In the genomic region with DNA sequence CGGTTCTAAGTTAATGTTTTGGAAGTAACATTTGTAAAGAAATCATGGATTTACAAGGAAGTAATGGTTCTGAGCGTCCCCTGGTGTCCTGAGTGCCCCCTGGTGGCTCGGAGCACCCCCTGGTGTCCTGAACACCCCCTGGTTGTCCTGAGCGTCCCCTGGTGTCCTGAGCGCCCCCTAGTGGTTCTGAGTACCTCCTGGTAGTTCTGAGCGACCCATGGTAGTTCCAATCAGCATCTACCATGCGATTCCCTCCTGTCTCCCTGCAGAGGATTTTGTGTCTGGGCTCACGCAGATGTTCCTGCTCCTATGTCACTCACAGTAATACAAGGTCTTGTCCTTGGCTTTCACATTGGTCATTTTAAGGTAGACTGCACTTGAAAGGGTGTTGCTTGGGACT, we compare ENCODE assay signal across 2 cellular contexts.
TF ChIP-seq lines count a peak whose summit lies in the region.

No MANE protein-coding gene starts in this region.

TF ChIP-seq in HEK293, 187 proteins besides CTCF, POLR2A, EP300 and RAD21 (continued from another document and continues in another):
- TF ChIP-seq, protein P1, sequence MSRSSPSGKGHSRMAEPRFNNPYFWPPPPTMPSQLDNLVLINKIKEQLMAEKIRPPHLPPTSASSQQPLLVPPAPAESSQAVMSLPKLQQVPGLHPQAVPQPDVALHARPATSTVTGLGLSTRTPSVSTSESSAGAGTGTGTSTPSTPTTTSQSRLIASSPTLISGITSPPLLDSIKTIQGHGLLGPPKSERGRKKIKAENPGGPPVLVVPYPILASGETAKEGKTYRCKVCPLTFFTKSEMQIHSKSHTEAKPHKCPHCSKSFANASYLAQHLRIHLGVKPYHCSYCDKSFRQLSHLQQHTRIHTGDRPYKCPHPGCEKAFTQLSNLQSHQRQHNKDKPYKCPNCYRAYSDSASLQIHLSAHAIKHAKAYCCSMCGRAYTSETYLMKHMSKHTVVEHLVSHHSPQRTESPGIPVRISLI (tag by site-specific recombination; IDR thresholded peaks at IDR 0.05), result no peak
- TF ChIP-seq ZNF175 (tag by site-specific recombination; IDR thresholded peaks at IDR 0.05) (no peak), ZNF530 (tag by site-specific recombination; IDR thresholded peaks at IDR 0.05; ENCODE audit: low read depth) (no peak), ZNF610 (tag by site-specific recombination; IDR thresholded peaks at IDR 0.05; ENCODE audit: borderline replicate concordance) (0 out of 2 replicates have a peak, but pooled peaks have one; percentile 24), ZNF658 (tag by site-specific recombination; IDR thresholded peaks at IDR 0.05) (no peak), ZNF785 (tag by site-specific recombination; IDR thresholded peaks at IDR 0.05) (no peak), ZNF654 (tag by site-specific recombination; IDR thresholded peaks at IDR 0.05; ENCODE audit: low read depth) (peak; percentile 32), ZFHX2 (tag by site-specific recombination; conservative IDR thresholded peaks at IDR 0.05) (0 out of 2 replicates have a peak, but pooled peaks have one; percentile 23), KLF8 (tag by site-specific recombination; IDR thresholded peaks at IDR 0.05) (no peak), ZNF501 (tag by site-specific recombination; IDR thresholded peaks at IDR 0.05) (no peak), ZNF792 (tag by site-specific recombination; IDR thresholded peaks at IDR 0.05) (no peak), ZNF571 (tag by site-specific recombination; IDR thresholded peaks at IDR 0.05) (no peak), GLIS2 (tag by site-specific recombination; IDR thresholded peaks at IDR 0.05) (peak; percentile 90), ZNF558 (tag by site-specific recombination; IDR thresholded peaks at IDR 0.05) (no peak), ZNF2 (tag by site-specific recombination; IDR thresholded peaks at IDR 0.05) (no peak), ZNF354C (tag by site-specific recombination; IDR thresholded peaks at IDR 0.05; ENCODE audit: borderline replicate concordance, low read depth) (no peak), ZNF701 (tag by site-specific recombination; IDR thresholded peaks at IDR 0.05) (no peak), ZNF600 (tag by site-specific recombination; IDR thresholded peaks at IDR 0.05) (0 out of 2 replicates have a peak, but pooled peaks have one; percentile 11), ZNF114 (tag by site-specific recombination; IDR thresholded peaks at IDR 0.05) (no peak), ZBTB48 (tag by site-specific recombination; IDR thresholded peaks at IDR 0.05) (no peak), BCL11A (tag by site-specific recombination; IDR thresholded peaks at IDR 0.05; ENCODE audit: low read depth) (no peak), SP2 (tag by site-specific recombination; IDR thresholded peaks at IDR 0.05) (no peak; the same call in none of the 2 replicates)
- TF ChIP-seq, protein P2, sequence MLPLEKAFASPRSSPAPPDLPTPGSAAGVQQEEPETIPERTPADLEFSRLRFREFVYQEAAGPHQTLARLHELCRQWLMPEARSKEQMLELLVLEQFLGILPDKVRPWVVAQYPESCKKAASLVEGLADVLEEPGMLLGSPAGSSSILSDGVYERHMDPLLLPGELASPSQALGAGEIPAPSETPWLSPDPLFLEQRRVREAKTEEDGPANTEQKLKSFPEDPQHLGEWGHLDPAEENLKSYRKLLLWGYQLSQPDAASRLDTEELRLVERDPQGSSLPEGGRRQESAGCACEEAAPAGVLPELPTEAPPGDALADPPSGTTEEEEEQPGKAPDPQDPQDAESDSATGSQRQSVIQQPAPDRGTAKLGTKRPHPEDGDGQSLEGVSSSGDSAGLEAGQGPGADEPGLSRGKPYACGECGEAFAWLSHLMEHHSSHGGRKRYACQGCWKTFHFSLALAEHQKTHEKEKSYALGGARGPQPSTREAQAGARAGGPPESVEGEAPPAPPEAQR (tag by site-specific recombination; IDR thresholded peaks at IDR 0.05), result no peak
- TF ChIP-seq, protein P3, sequence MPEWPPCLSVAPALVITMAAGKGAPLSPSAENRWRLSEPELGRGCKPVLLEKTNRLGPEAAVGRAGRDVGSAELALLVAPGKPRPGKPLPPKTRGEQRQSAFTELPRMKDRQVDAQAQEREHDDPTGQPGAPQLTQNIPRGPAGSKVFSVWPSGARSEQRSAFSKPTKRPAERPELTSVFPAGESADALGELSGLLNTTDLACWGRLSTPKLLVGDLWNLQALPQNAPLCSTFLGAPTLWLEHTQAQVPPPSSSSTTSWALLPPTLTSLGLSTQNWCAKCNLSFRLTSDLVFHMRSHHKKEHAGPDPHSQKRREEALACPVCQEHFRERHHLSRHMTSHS (tag by site-specific recombination; IDR thresholded peaks at IDR 0.05), result no peak
- TF ChIP-seq, protein P4, sequence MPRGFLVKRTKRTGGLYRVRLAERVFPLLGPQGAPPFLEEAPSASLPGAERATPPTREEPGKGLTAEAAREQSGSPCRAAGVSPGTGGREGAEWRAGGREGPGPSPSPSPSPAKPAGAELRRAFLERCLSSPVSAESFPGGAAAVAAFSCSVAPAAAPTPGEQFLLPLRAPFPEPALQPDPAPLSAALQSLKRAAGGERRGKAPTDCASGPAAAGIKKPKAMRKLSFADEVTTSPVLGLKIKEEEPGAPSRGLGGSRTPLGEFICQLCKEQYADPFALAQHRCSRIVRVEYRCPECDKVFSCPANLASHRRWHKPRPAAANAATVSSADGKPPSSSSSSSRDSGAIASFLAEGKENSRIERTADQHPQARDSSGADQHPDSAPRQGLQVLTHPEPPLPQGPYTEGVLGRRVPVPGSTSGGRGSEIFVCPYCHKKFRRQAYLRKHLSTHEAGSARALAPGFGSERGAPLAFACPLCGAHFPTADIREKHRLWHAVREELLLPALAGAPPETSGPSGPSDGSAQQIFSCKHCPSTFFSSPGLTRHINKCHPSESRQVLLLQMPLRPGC (tag by site-specific recombination; IDR thresholded peaks at IDR 0.05), result no peak
- TF ChIP-seq, protein P5, sequence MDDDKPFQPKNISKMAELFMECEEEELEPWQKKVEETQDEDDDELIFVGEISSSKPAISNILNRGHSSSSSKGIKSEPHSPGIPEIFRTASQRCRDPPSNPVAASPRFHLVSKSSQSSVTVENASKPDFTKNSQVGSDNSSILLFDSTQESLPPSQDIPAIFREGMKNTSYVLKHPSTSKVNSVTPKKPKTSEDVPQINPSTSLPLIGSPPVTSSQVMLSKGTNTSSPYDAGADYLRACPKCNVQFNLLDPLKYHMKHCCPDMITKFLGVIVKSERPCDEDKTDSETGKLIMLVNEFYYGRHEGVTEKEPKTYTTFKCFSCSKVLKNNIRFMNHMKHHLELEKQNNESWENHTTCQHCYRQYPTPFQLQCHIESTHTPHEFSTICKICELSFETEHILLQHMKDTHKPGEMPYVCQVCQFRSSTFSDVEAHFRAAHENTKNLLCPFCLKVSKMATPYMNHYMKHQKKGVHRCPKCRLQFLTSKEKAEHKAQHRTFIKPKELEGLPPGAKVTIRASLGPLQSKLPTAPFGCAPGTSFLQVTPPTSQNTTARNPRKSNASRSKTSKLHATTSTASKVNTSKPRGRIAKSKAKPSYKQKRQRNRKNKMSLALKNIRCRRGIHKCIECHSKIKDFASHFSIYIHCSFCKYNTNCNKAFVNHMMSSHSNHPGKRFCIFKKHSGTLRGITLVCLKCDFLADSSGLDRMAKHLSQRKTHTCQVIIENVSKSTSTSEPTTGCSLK (tag by site-specific recombination; IDR thresholded peaks at IDR 0.05), result no peak

TF ChIP-seq in WTC11, 78 proteins besides CTCF, POLR2A, EP300 and RAD21 (continued from another document):
- TF ChIP-seq, protein P6, sequence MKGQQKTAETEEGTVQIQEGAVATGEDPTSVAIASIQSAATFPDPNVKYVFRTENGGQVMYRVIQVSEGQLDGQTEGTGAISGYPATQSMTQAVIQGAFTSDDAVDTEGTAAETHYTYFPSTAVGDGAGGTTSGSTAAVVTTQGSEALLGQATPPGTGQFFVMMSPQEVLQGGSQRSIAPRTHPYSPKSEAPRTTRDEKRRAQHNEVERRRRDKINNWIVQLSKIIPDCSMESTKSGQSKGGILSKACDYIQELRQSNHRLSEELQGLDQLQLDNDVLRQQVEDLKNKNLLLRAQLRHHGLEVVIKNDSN (CRISPR knock-in tag; IDR thresholded peaks at IDR 0.05), result no peak
